In genomic region chr1:194568610-194569009, GRCh38 we compare ENCODE assay signal across 19 cellular contexts.
DNase-seq lines count a peak whose midpoint lies in the region; ATAC-seq, FAIRE-seq and TF ChIP-seq lines count a peak whose summit lies in the region.
"Had no signal": no experiment of that assay in that cellular context is flagged by ENCODE, and none has a peak within 500 bp of the region (broad histone marks: within the 10 kb centered on the region; RNA-seq: fewer than 3 reads in every experiment).

No MANE protein-coding gene starts in this region.

- no peak for TF ChIP-seq EP300 in A549 (IDR thresholded peaks at IDR 0.05)

- POLR2A ChIA-PET in A549 (lab: Yijun Ruan, JAX), result no interaction called here
- POLR2A ChIA-PET in HCT116 (lab: Charles Lee), result no interaction called here

- TF ChIP-seq POLR2A in A549 (IDR thresholded peaks at IDR 0.05; ENCODE audit: low read length) (no peak), HCT116 (IDR thresholded peaks at IDR 0.05; ENCODE audit: borderline replicate concordance, extremely low read depth, insufficient read depth, insufficient read length) (no peak)

- no peak overlapping the region for H3K9ac ChIP-seq in HCT116 (ENCODE audit: low read length)

- no peak for FAIRE-seq in A549 (lab: Jason Lieb, UNC)

- H3K36me3 ChIP-seq in HCT116 (ENCODE audit: control insufficient read depth in 1 of 2, insufficient read depth in 2 of 2, low read length in 2 of 2) (no peaks in the 10 kb centered on the region), iPS DF 6.9 (ENCODE audit: control insufficient read depth, insufficient read depth, low read length) (no peaks in the 10 kb centered on the region)
- H3K36me3 ChIP-seq: gastroesophageal sphincter, SJCRH30, tibial nerve had no signal

- no peaks in the 10 kb centered on the region for H4K20me1 ChIP-seq in HCT116 (ENCODE audit: insufficient read depth)

- H3K4me3 ChIP-seq in A549 (no peak overlapping the region), HCT116 (replicated peaks in 1 of 2; ENCODE audit: low read depth in 1 of 2, low read length in 2 of 2) (no peak overlapping the region), iPS DF 6.9 (ENCODE audit: low read length) (no peak overlapping the region)
- H3K4me3 ChIP-seq: gastroesophageal sphincter, SJCRH30, tibial nerve had no signal

- TF ChIP-seq RAD21 in A549 (conservative IDR thresholded peaks at IDR 0.05 in 1 of 2, IDR thresholded peaks at IDR 0.05 in 1 of 2) (no peak), HCT116 (IDR thresholded peaks at IDR 0.05; ENCODE audit: low read depth) (no peak)

- H3K9me3 ChIP-seq in A549 (no peaks in the 10 kb centered on the region), HCT116 (ENCODE audit: control insufficient read depth in 1 of 2, insufficient read depth in 1 of 2, low read depth in 1 of 2, low read length in 2 of 2) (no peaks in the 10 kb centered on the region), iPS DF 6.9 (ENCODE audit: control insufficient read depth, insufficient read depth, low read length) (no peaks in the 10 kb centered on the region)
- H3K9me3 ChIP-seq: gastroesophageal sphincter, SJCRH30, tibial nerve had no signal

- CTCF ChIA-PET in A549 (lab: Yijun Ruan, JAX) (no interaction called here), HCT116 (lab: Charles Lee) (no interaction called here)

- no peak for DNase-seq in A549 (ENCODE audit: low read depth in 1 of 2, low spot score in 1 of 2)
- DNase-seq in HCT116 (ENCODE audit: low read depth, low spot score), result no peak
- DNase-seq in OCI-M1 (lab: John Stamatoyannopoulos, UW), result peak; percentile 17
- DNase-seq in iPS DF 6.9 (ENCODE audit: low read depth, low spot score), result peak; percentile 1
- no peak for DNase-seq in DMS53 treated with DMSO at 0.1 percent for 48 hours (lab: John Stamatoyannopoulos, UW; ENCODE audit: unreplicated experiment)
- no peak for DNase-seq in NCI-H2081 (lab: John Stamatoyannopoulos, UW)
- DNase-seq: activated naive CD8-positive, alpha-beta T cell treated with anti-CD3 and anti-CD28 coated beads, Interleukin-2, amount 10 ng/mL, durations not matched to agents 7 days and 5 days; COR-L47; NCI-H1092; NCI-H2107; NCI-H69; stimulated activated naive CD4-positive, alpha-beta T cell treated with Interleukin-2 at 50 U/mL for 16 hours had no signal

- intact Hi-C loops in HCT116 (cut with micrococcal nuclease), result no loop called here

- no peak overlapping the region for H3K4me2 ChIP-seq in A549
- H3K4me2 ChIP-seq in HCT116 (ENCODE audit: low read length), result no peak overlapping the region

- no peak overlapping the region for H3K27ac ChIP-seq in A549
- no peak overlapping the region for H3K27ac ChIP-seq in HCT116 (ENCODE audit: low read depth, low read length)
- no peak overlapping the region for H3K27ac ChIP-seq in iPS DF 6.9 (ENCODE audit: low read length)
- H3K27ac ChIP-seq: gastroesophageal sphincter, SJCRH30, tibial nerve had no signal

- RAD21 ChIA-PET in HCT116 (lab: Charles Lee; ENCODE audit: low non-redundant PET in 1 of 2, low total read pairs in 2 of 2, uncharacterized antibody in 2 of 2, unreplicated experiment in 2 of 2), result no interaction called here

- BruUV-seq in HCT116 (replicated peaks; lab: Mats Ljungman, UMichigan), result no TSS peak

- no peaks in the 10 kb centered on the region for H3K9me2 ChIP-seq in HCT116 (ENCODE audit: insufficient read depth)

- no peak for TF ChIP-seq CTCF in A549 (IDR thresholded peaks at IDR 0.05)
- peak in 1 of 3 experiments; percentile 34; a peak in 3 of 6 replicates for TF ChIP-seq CTCF in HCT116 (IDR thresholded peaks at IDR 0.05 in 2 of 3, conservative IDR thresholded peaks at IDR 0.05 in 1 of 3; ENCODE audit: borderline replicate concordance in 1 of 3, insufficient read depth in 1 of 3, low read depth in 2 of 3, low read length in 2 of 3)

- no peaks in the 10 kb centered on the region for H3K79me2 ChIP-seq in HCT116 (ENCODE audit: insufficient read depth, low read length)

- H3K27me3 ChIP-seq in HCT116 (ENCODE audit: insufficient read depth, low read length), result no peaks in the 10 kb centered on the region
- no peaks in the 10 kb centered on the region for H3K27me3 ChIP-seq in iPS DF 6.9 (ENCODE audit: control insufficient read depth, insufficient read depth, low read length)
- H3K27me3 ChIP-seq: gastroesophageal sphincter, SJCRH30, tibial nerve had no signal

- no peak overlapping the region for H2AFZ ChIP-seq in HCT116 (ENCODE audit: low read depth, low read length, poor library complexity, severe bottlenecking)

- H3K4me1 ChIP-seq in A549, result no peaks in the 10 kb centered on the region
- H3K4me1 ChIP-seq in HCT116 (ENCODE audit: control insufficient read depth in 1 of 2, insufficient read depth in 2 of 2, low read length in 2 of 2), result no peaks in the 10 kb centered on the region
- no peaks in the 10 kb centered on the region for H3K4me1 ChIP-seq in iPS DF 6.9 (ENCODE audit: control insufficient read depth, insufficient read depth, low read length)
- H3K4me1 ChIP-seq: gastroesophageal sphincter, SJCRH30 had no signal

- no peak for ATAC-seq in A549
- no peak for ATAC-seq in HCT116
- ATAC-seq in GM18498 (IDR thresholded peaks at IDR 0.05; ENCODE audit: unreplicated experiment), result no peak
- no peak for ATAC-seq in HG02840 (IDR thresholded peaks at IDR 0.05; ENCODE audit: low FRiP score, unreplicated experiment)
- ATAC-seq: activated CD4-positive, CD25-positive, alpha-beta regulatory T cell treated with anti-CD3 and anti-CD28 coated beads, Interleukin-2, amount 50 U/mL, for 24 hours; gastroesophageal sphincter; sciatic nerve had no signal

TF ChIP-seq in A549, 52 proteins besides CTCF, POLR2A, EP300 and RAD21:
- TF ChIP-seq HDAC2 (IDR thresholded peaks at IDR 0.05) (no peak), REST (IDR thresholded peaks at IDR 0.05) (peak; percentile 64), NPAS2 (CRISPR knock-in tag; IDR thresholded peaks at IDR 0.05; ENCODE audit: borderline replicate concordance) (no peak), ZC3H11A (IDR thresholded peaks at IDR 0.05) (no peak)

TF ChIP-seq in HCT116, 20 proteins besides CTCF, POLR2A, EP300 and RAD21:
- no peak for TF ChIP-seq EZH2phosphoT487 (IDR thresholded peaks at IDR 0.05; ENCODE audit: borderline replicate concordance)
- peak; percentile 79 for TF ChIP-seq REST (IDR thresholded peaks at IDR 0.05; ENCODE audit: low read depth)

Comparison
In these comparisons a context has a peak if more than half of its experiments do, and no peak if none do; other contexts are left out.
1. DNase-seq: peak in OCI-M1 (single experiment) and iPS DF 6.9 (single experiment); none in A549 (0 of 2), HCT116 (single experiment), DMS53 treated with DMSO at 0.1 percent for 48 hours (single experiment) and NCI-H2081 (0 of 2).
2. Of the 6 proteins assayed by ChIP-seq in both A549 and HCT116: peak only in A549: none; only in HCT116: none; in both: REST; in neither: 4; mixed calls (peak in some experiments, not most) for 1.